ENCODE assay signal across 26 cellular contexts in genomic region chr1:21312407-21312992, GRCh38. TPM values are rescaled to one million over a fixed set of nuclear protein-coding genes. Genes with fewer than 3 reads are reported as not detected.
DNase-seq lines count a peak whose midpoint lies in the region; ATAC-seq, FAIRE-seq and TF ChIP-seq lines count a peak whose summit lies in the region.
"Had no signal": no experiment of that assay in that cellular context is flagged by ENCODE, and none has a peak within 500 bp of the region (broad histone marks: within the 10 kb centered on the region; RNA-seq: fewer than 3 reads in every experiment).

No MANE protein-coding gene starts in this region.

- peaks cover 33 to 64% of the 10 kb centered on the region in 2 experiments for H3K4me1 ChIP-seq in SK-N-SH (ENCODE audit: control insufficient read depth in 1 of 2, insufficient read depth in 2 of 2, low read depth in 1 of 2, low read length in 1 of 2)
- peaks cover 43% of the 10 kb centered on the region for H3K4me1 ChIP-seq in HepG2 (ENCODE audit: insufficient read depth, low read length)
- peaks cover 13 to 98% (median 94%) of the 10 kb centered on the region in 4 donors for H3K4me1 ChIP-seq in tibial artery

- no peaks in the 10 kb centered on the region for H3K9me2 ChIP-seq in SK-N-SH

- H3K4me1 Mint-ChIP-seq in brain, result peaks cover 73% of the 10 kb centered on the region

- TF ChIP-seq POLR2A in HepG2 (IDR thresholded peaks at IDR 0.05; ENCODE audit: insufficient read depth in 1 of 2, low read depth in 2 of 2, low read length in 2 of 2), result no peak

- in situ Hi-C loops in HepG2 (cut with HindIII; ENCODE audit: extremely low pct_ligation_motif_present, low pct_unique_long_range_greater_than_20kb), result no loop called here

- no peaks in the 10 kb centered on the region for H3K27me3 Mint-ChIP-seq in brain
- H3K27me3 Mint-ChIP-seq: activated naive CD4-positive, alpha-beta T cell treated with anti-CD3 and anti-CD28 coated beads, Interleukin-2, amount 10 ng/mL, durations not matched to agents 7 days and 5 days had no signal

- no peaks in the 10 kb centered on the region for H3K36me3 Mint-ChIP-seq in brain

- no peaks in the 10 kb centered on the region for H3K9me3 Mint-ChIP-seq in brain
- H3K9me3 Mint-ChIP-seq: activated naive CD4-positive, alpha-beta T cell treated with anti-CD3 and anti-CD28 coated beads, Interleukin-2, amount 10 ng/mL, durations not matched to agents 7 days and 5 days; activated T-cell treated with anti-CD3 and anti-CD28 coated beads, Interleukin-2, amount 50 U/mL, for 4 hours; CD8-positive, alpha-beta T cell; nephron progenitor cell had no signal

- intact Hi-C loops in HepG2 (cut with micrococcal nuclease; ENCODE audit: unreplicated experiment) (no loop called here), tibial artery (cut with DNase I; ENCODE audit: low total_unique reads) (no loop called here)

- H3K9me3 ChIP-seq in SK-N-SH (no peaks in the 10 kb centered on the region), HepG2 (ENCODE audit: low read length) (no peaks in the 10 kb centered on the region), tibial artery (no peaks in the 10 kb centered on the region)
- H3K9me3 ChIP-seq: testis had no signal

- H2AFZ ChIP-seq in SK-N-SH (ENCODE audit: low read depth), result no peak overlapping the region
- no peak overlapping the region for H2AFZ ChIP-seq in HepG2 (ENCODE audit: low read length)

- CTCF ChIA-PET in SK-N-SH (lab: Yijun Ruan, JAX) (interaction anchor here (0.8 to 5.5 kb wide), 7 partner anchors 11 to 72 kb away, joined by 3 to 26 read pairs (median 7); no protein-coding TSS in a partner anchor), HepG2 (lab: Yijun Ruan, JAX; ENCODE audit: low intra/inter-chr PET ratio, low total read pairs) (no interaction called here)

- no peak overlapping the region for H3K4me2 ChIP-seq in SK-N-SH
- H3K4me2 ChIP-seq in HepG2 (ENCODE audit: low read depth, low read length), result no peak overlapping the region

- H3K27ac ChIP-seq in SK-N-SH (ENCODE audit: low read depth in 2 of 2, low read length in 1 of 2) (peak overlapping the region in 1 of 2 experiments; percentile 83; a peak in 2 of 4 replicates), HepG2 (ENCODE audit: extremely low read length, insufficient read depth, low read length) (no peak overlapping the region), tibial artery (peak overlapping the region; percentile 94 to 95)

- H4K20me1 ChIP-seq in SK-N-SH (ENCODE audit: insufficient read depth) (peaks cover 8% of the 10 kb centered on the region; the same call in 1 of the 2 replicates), HepG2 (ENCODE audit: insufficient read depth, low read length) (peaks cover 7% of the 10 kb centered on the region; the same call in 1 of the 2 replicates)

- peak; percentile 63 for FAIRE-seq in HepG2 (lab: Jason Lieb, UNC)
- FAIRE-seq: G401.6, GM18507 had no signal

- no peaks in the 10 kb centered on the region for H3K79me2 ChIP-seq in SK-N-SH (ENCODE audit: insufficient read depth)
- H3K79me2 ChIP-seq in HepG2 (ENCODE audit: insufficient read depth, low read length), result no peaks in the 10 kb centered on the region

- H3F3A ChIP-seq in SK-N-SH (replicated peaks; ENCODE audit: insufficient read depth), result peaks cover 6% of the 10 kb centered on the region

- POLR2A ChIA-PET in SK-N-SH (lab: Yijun Ruan, JAX), result interaction anchor here (0.6 to 1.4 kb wide), 6 partner anchors 12 to 1478 kb away, joined by 3 to 12 read pairs (median 4); no protein-coding TSS in a partner anchor
- POLR2A ChIA-PET in HepG2 (lab: Yijun Ruan, JAX), result interaction anchor here (0.9 to 2.5 kb wide), 8 partner anchors 10 to 65 kb away, joined by 3 to 13 read pairs (median 6); no protein-coding TSS in a partner anchor

- no peak overlapping the region for H3K4me3 ChIP-seq in SK-N-SH (ENCODE audit: low read depth in 2 of 2, low read length in 1 of 2)
- H3K4me3 ChIP-seq in HepG2 (replicated peaks in 1 of 3; ENCODE audit: insufficient read depth in 1 of 3, low read depth in 2 of 3, low read length in 3 of 3), result no peak overlapping the region
- H3K4me3 ChIP-seq in tibial artery, result no peak overlapping the region
- H3K4me3 ChIP-seq: testis had no signal

- ATAC-seq in SK-N-SH treated with all-trans-retinoic acid at 6 μM for 48 hours, result no peak
- ATAC-seq in HepG2, result peak; percentile 85
- ATAC-seq in HG02970 (IDR thresholded peaks at IDR 0.05; ENCODE audit: low FRiP score, unreplicated experiment), result no peak
- ATAC-seq: activated T-cell treated with anti-CD3 and anti-CD28 coated beads, Interleukin-2, amount 50 U/mL, for 4 hours; CD8-positive, alpha-beta T cell; left colon had no signal

- no TSS peak for BruUV-seq in HepG2 (replicated peaks; lab: Mats Ljungman, UMichigan)

- TF ChIP-seq EP300 in SK-N-SH (IDR thresholded peaks at IDR 0.05; ENCODE audit: borderline replicate concordance in 1 of 2, low read depth in 1 of 2, low read length in 1 of 2) (no peak), HepG2 (IDR thresholded peaks at IDR 0.05; ENCODE audit: low read depth in 2 of 2, low read length in 2 of 2) (peak in 1 of 2 experiments; percentile 66; a peak in 2 of 4 replicates), HepG2 (CRISPR knock-in tag; IDR thresholded peaks at IDR 0.05; ENCODE audit: borderline replicate concordance) (peak; percentile 44; the same call in 1 of the 2 replicates)

- H3K27ac Mint-ChIP-seq in brain, result peak overlapping the region in 3 of 5 experiments; percentile 74 to 92 (median 90)
- H3K27ac Mint-ChIP-seq: activated naive CD4-positive, alpha-beta T cell treated with anti-CD3 and anti-CD28 coated beads, Interleukin-2, amount 10 ng/mL, durations not matched to agents 7 days and 5 days; CD8-positive, alpha-beta T cell had no signal

- H3K36me3 ChIP-seq in SK-N-SH (replicated peaks in 1 of 2; ENCODE audit: control insufficient read depth in 1 of 2, insufficient read depth in 2 of 2, low read length in 1 of 2) (no peaks in the 10 kb centered on the region), HepG2 (replicated peaks in 1 of 2; ENCODE audit: control insufficient read depth in 1 of 2, insufficient read depth in 2 of 2, low read length in 2 of 2) (no peaks in the 10 kb centered on the region), tibial artery (no peaks in the 10 kb centered on the region)

- no peak for TF ChIP-seq CTCF in SK-N-SH (IDR thresholded peaks at IDR 0.05)
- TF ChIP-seq CTCF in brain (conservative IDR thresholded peaks at IDR 0.05), result no peak
- no peak for TF ChIP-seq CTCF in HepG2 (CRISPR knock-in tag; IDR thresholded peaks at IDR 0.05)
- TF ChIP-seq CTCF in tibial artery (IDR thresholded peaks at IDR 0.05), result no peak

- H3K27me3 ChIP-seq in SK-N-SH (ENCODE audit: insufficient read depth), result no peaks in the 10 kb centered on the region
- H3K27me3 ChIP-seq in HepG2 (ENCODE audit: control insufficient read depth in 1 of 2, insufficient read depth in 2 of 2, low read length in 2 of 2), result no peaks in the 10 kb centered on the region
- H3K27me3 ChIP-seq in tibial artery, result no peaks in the 10 kb centered on the region
- H3K27me3 ChIP-seq: testis had no signal

- no peak for TF ChIP-seq RAD21 in SK-N-SH (IDR thresholded peaks at IDR 0.05; ENCODE audit: low read length)
- no peak for TF ChIP-seq RAD21 in HepG2 (CRISPR knock-in tag; IDR thresholded peaks at IDR 0.05)

- H3K9ac ChIP-seq in SK-N-SH, result no peak overlapping the region
- no peak overlapping the region for H3K9ac ChIP-seq in HepG2 (ENCODE audit: insufficient read depth, low read depth, low read length)

- H3K4me3 Mint-ChIP-seq in brain, result no peak overlapping the region
- H3K4me3 Mint-ChIP-seq: activated naive CD4-positive, alpha-beta T cell treated with anti-CD3 and anti-CD28 coated beads, Interleukin-2, amount 10 ng/mL, durations not matched to agents 7 days and 5 days; activated T-cell treated with anti-CD3 and anti-CD28 coated beads, Interleukin-2, amount 50 U/mL, for 4 hours; CD8-positive, alpha-beta T cell; nephron progenitor cell had no signal

- no peak for DNase-seq in SK-N-SH
- peak; percentile 89 for DNase-seq in HepG2 (ENCODE audit: low spot score)
- DNase-seq in tibial artery, result no peak
- no peak for DNase-seq in NCI-H446 (lab: John Stamatoyannopoulos, UW)
- DNase-seq in kidney glomerular epithelial cell (lab: John Stamatoyannopoulos, UW), result no peak
- DNase-seq: 8988T; activated naive CD4-positive, alpha-beta T cell treated with anti-CD3 and anti-CD28 coated beads, Interleukin-2, amount 10 ng/mL, durations not matched to agents 7 days and 5 days; activated T-cell treated with anti-CD3 and anti-CD28 coated beads, Interleukin-2, amount 50 U/mL, for 4 hours; AML-193; aorta; CD8-positive, alpha-beta T cell; cerebellar nuclear complex; effector CD4-positive, alpha-beta T cell; H7; KG1; left colon; NCI-H146; NCI-H2171 treated with DMSO at 0.1 percent for 48 hours; nephron progenitor cell; posterior cingulate gyrus; testis had no signal

- 96% methylated on average over 4 of the region's 4 CpGs for WGBS in SK-N-SH (ENCODE audit: low lambda C conversion rate)
- 16% methylated on average over 4 of the region's 4 CpGs for WGBS in HepG2 (ENCODE audit: low lambda C conversion rate)

RNA-seq across cellular contexts. Expression of gene ECE1, which starts 22.2 kb away (rescaled TPM):
- 62.3 and 96.6 TPM in 2 replicates for polyA plus RNA-seq in SK-N-SH (2012; rRNA removed)
- 48.1 and 60.4 TPM in 2 replicates for polyA plus RNA-seq in SK-N-SH (2012; cell fraction: cytosol; rRNA removed)
- 53.0 and 69.9 TPM in 2 replicates for polyA plus RNA-seq in SK-N-SH (2012; cell fraction: nucleus; rRNA removed)
- polyA plus RNA-seq in brain (ENCODE audit: insufficient read depth, low read depth, low replicate concordance), result 70.1 TPM
- 11.1 and 21.2 TPM in 2 replicates for total RNA-seq in HepG2 (2016; rRNA removed; fragmentation: Illumina TruSeq; extraction: Trizol)
- total RNA-seq in HepG2 (2016; cell fraction: cytosol; rRNA removed; fragmentation: Illumina TruSeq; extraction: Trizol; ENCODE audit: low read depth), result 3.1 and 4.6 TPM in 2 replicates
- total RNA-seq in HepG2 (2016; cell fraction: insoluble cytoplasmic fraction; rRNA removed; fragmentation: Illumina TruSeq; extraction: Trizol), result 8.0 and 21.1 TPM in 2 replicates
- total RNA-seq in HepG2 (2016; cell fraction: membrane; rRNA removed; fragmentation: Illumina TruSeq; extraction: Trizol), result 5.2 and 6.6 TPM in 2 replicates
- 18.9 and 25.8 TPM in 2 replicates for total RNA-seq in HepG2 (2016; cell fraction: nucleus; rRNA removed; fragmentation: Illumina TruSeq; extraction: Trizol)
- polyA plus RNA-seq in HepG2 (2011; rRNA removed), result 13.5 and 17.0 TPM in 2 replicates
- polyA plus RNA-seq in HepG2 (2011; cell fraction: cytosol; rRNA removed), result 7.9 and 8.8 TPM in 2 replicates
- polyA plus RNA-seq in HepG2 (2011; cell fraction: nucleus; rRNA removed), result 20.3 and 20.8 TPM in 2 replicates
- 23.5 and 24.3 TPM in 2 replicates for polyA plus RNA-seq in HepG2 (2012)
- 1.8 TPM in 2 replicates for polyA plus RNA-seq in HepG2 (2016; cell fraction: cytosol; fragmentation: Illumina TruSeq; extraction: Trizol; ENCODE audit: low read depth)
- polyA plus RNA-seq in HepG2 (2016; cell fraction: insoluble cytoplasmic fraction; fragmentation: Illumina TruSeq; extraction: Trizol; ENCODE audit: low read depth), result 8.3 and 10.9 TPM in 2 replicates
- polyA plus RNA-seq in HepG2 (2016; cell fraction: membrane; fragmentation: Illumina TruSeq; extraction: Trizol; ENCODE audit: low read depth), result 2.8 and 3.4 TPM in 2 replicates
- polyA plus RNA-seq in HepG2 (2016; cell fraction: nucleus; fragmentation: Illumina TruSeq; extraction: Trizol; ENCODE audit: insufficient read depth, low read depth), result 36.4 and 38.3 TPM in 2 replicates
- 34.0 and 41.6 TPM in 2 replicates for polyA minus RNA-seq in HepG2 (2011; rRNA and poly(A)+ RNA removed; ENCODE audit: low replicate concordance)
- polyA minus RNA-seq in HepG2 (2011; cell fraction: cytosol; rRNA and poly(A)+ RNA removed), result 9.9 and 11.8 TPM in 2 replicates
- 11.3 and 11.4 TPM in 2 replicates for polyA minus RNA-seq in HepG2 (2011; cell fraction: nucleus; rRNA and poly(A)+ RNA removed)

Comparison
In these comparisons a context has a peak if more than half of its experiments do, and no peak if none do; other contexts are left out.
1. Of the 25 proteins assayed by ChIP-seq in both HepG2 and SK-N-SH: peak only in HepG2: ELF1, EP300, FOSL2, MAX, RXRA, SIN3A and 2 more; only in SK-N-SH: none; in both: MXI1; in neither: 15; mixed calls (peak in some experiments, not most) for 1.